ENCODE assay signal across 16 cellular contexts in the genomic region with DNA sequence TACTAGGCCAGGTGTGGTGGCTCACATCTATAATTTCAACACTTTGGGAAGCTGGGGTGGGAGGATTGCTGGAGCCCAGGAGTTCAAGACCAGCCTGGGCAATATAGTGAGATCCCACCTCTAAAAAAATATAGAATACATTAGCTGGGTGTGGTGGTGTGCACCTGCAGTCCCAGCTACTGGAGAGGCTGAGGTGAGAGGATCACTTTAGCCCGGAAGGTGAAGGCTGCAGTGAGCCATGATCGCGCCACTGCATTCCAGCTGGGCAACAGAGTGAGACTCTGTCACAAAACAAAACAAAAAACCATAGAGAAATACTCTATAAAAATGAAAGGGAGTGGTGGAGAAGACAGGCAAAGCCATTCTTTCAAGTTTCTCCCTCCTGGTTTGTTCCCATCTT.
DNase-seq lines count a peak whose midpoint lies in the region; ATAC-seq and TF ChIP-seq lines count a peak whose summit lies in the region.
"Had no signal": no experiment of that assay in that cellular context is flagged by ENCODE, and none has a peak within 500 bp of the region (broad histone marks: within the 10 kb centered on the region; RNA-seq: fewer than 3 reads in every experiment).

No MANE protein-coding gene starts in this region.

- TF ChIP-seq CTCF in HFFc6 (IDR thresholded peaks at IDR 0.05), result no peak
- no peak for TF ChIP-seq CTCF in MM.1S (IDR thresholded peaks at IDR 0.05; ENCODE audit: low read length)
- TF ChIP-seq CTCF in chondrocyte (IDR thresholded peaks at IDR 0.05), result no peak

- no peaks in the 10 kb centered on the region for H3K9me2 ChIP-seq in MM.1S (replicated peaks; ENCODE audit: insufficient read depth, low read length)

- peaks cover 53% of the 10 kb centered on the region for H3K4me1 ChIP-seq in MM.1S (ENCODE audit: low read length)
- H3K4me1 ChIP-seq: A549, BE2C had no signal

- peak overlapping the region; percentile 94 for H3K4me2 ChIP-seq in MM.1S (ENCODE audit: low read depth, low read length)
- H3K4me2 ChIP-seq: A549 had no signal

- peaks cover 44% of the 10 kb centered on the region for H3K4me1 Mint-ChIP-seq in HFFc6 (ENCODE audit: low read depth)
- H3K4me1 Mint-ChIP-seq in chondrocyte (ENCODE audit: low read depth), result peaks cover 28% of the 10 kb centered on the region
- peaks cover 3% of the 10 kb centered on the region for H3K4me1 Mint-ChIP-seq in stimulated activated memory B cell treated with anti-CD40 and anti-IgM and Interleukin-4, amounts not matched to agents 10 μg/mL and 1 μg/mL and 100 μg/mL, for 72 hours

- H3K36me3 Mint-ChIP-seq in HFFc6 (ENCODE audit: low read depth) (peaks cover 14% of the 10 kb centered on the region), chondrocyte (ENCODE audit: low read depth) (peaks cover 1% of the 10 kb centered on the region)
- peaks cover 8% of the 10 kb centered on the region for H3K36me3 Mint-ChIP-seq in stimulated activated memory B cell treated with anti-CD40 and anti-IgM and Interleukin-4, amounts not matched to agents 10 μg/mL and 1 μg/mL and 100 μg/mL, for 72 hours
- H3K36me3 Mint-ChIP-seq: IgD-negative memory B cell had no signal

- DNase-seq in HFFc6, result no peak
- no peak for DNase-seq in MM.1S
- no peak for DNase-seq in chondrocyte (ENCODE audit: low spot score)
- DNase-seq in HCEC 1CT, result no peak
- no peak for DNase-seq in NCI-H146 (lab: John Stamatoyannopoulos, UW)
- DNase-seq in NCI-H2227 (lab: John Stamatoyannopoulos, UW; ENCODE audit: unreplicated experiment), result no peak
- DNase-seq: BE2C; CD8-positive, alpha-beta T cell; COR-L47; DMS153; DMS79 treated with DMSO at 0.1 percent for 48 hours; EL had no signal

- peak overlapping the region; percentile 50; the same call in 1 of the 2 replicates for H3K9ac ChIP-seq in MM.1S (ENCODE audit: low read length)

- no peaks in the 10 kb centered on the region for H4K20me1 ChIP-seq in MM.1S (ENCODE audit: insufficient read depth, low read length)

- H3K79me2 ChIP-seq in MM.1S (ENCODE audit: low read length), result peaks cover 55% of the 10 kb centered on the region

- no peak overlapping the region for H2AFZ ChIP-seq in MM.1S (ENCODE audit: low read length)

- no peak overlapping the region for H3K4me3 Mint-ChIP-seq in HFFc6
- no peak overlapping the region for H3K4me3 Mint-ChIP-seq in chondrocyte (ENCODE audit: unreplicated experiment)
- H3K4me3 Mint-ChIP-seq in stimulated activated memory B cell treated with anti-CD40 and anti-IgM and Interleukin-4, amounts not matched to agents 10 μg/mL and 1 μg/mL and 100 μg/mL, for 72 hours, result no peak overlapping the region
- H3K4me3 Mint-ChIP-seq: CD14-positive monocyte; CD8-positive, alpha-beta T cell; IgD-negative memory B cell had no signal

- no peaks in the 10 kb centered on the region for H3K9me3 ChIP-seq in MM.1S (replicated peaks; ENCODE audit: insufficient read depth, low read length)
- H3K9me3 ChIP-seq: A549, BE2C had no signal

- H3K27me3 ChIP-seq in MM.1S (replicated peaks; ENCODE audit: insufficient read depth, low read length), result no peaks in the 10 kb centered on the region
- H3K27me3 ChIP-seq: BE2C had no signal

- H3K36me3 ChIP-seq in MM.1S (replicated peaks; ENCODE audit: insufficient read depth, low read length), result no peaks in the 10 kb centered on the region
- H3K36me3 ChIP-seq: BE2C had no signal

- H3K27ac Mint-ChIP-seq in HFFc6 (peak overlapping the region; percentile 45; the same call in 1 of the 2 replicates), chondrocyte (ENCODE audit: unreplicated experiment) (peak overlapping the region; percentile 8)
- H3K27ac Mint-ChIP-seq in stimulated activated memory B cell treated with anti-CD40 and anti-IgM and Interleukin-4, amounts not matched to agents 10 μg/mL and 1 μg/mL and 100 μg/mL, for 72 hours, result peak overlapping the region; percentile 70
- H3K27ac Mint-ChIP-seq: CD8-positive, alpha-beta T cell had no signal

- H3K4me3 ChIP-seq in MM.1S (ENCODE audit: low read length), result peak overlapping the region; percentile 40
- H3K4me3 ChIP-seq: A549 had no signal

- ATAC-seq in stimulated activated memory B cell treated with anti-CD40 and anti-IgM and Interleukin-4, amounts not matched to agents 10 μg/mL and 1 μg/mL and 100 μg/mL, for 72 hours, result no peak
- ATAC-seq: A549; CD8-positive, alpha-beta T cell had no signal

- H3F3A ChIP-seq in MM.1S (ENCODE audit: insufficient read depth, low read length), result peaks cover 50% of the 10 kb centered on the region

- H3K9me3 Mint-ChIP-seq in HFFc6 (no peaks in the 10 kb centered on the region), chondrocyte (ENCODE audit: low read depth) (no peaks in the 10 kb centered on the region)
- no peaks in the 10 kb centered on the region for H3K9me3 Mint-ChIP-seq in stimulated activated memory B cell treated with anti-CD40 and anti-IgM and Interleukin-4, amounts not matched to agents 10 μg/mL and 1 μg/mL and 100 μg/mL, for 72 hours
- H3K9me3 Mint-ChIP-seq: CD14-positive monocyte; CD8-positive, alpha-beta T cell; IgD-negative memory B cell had no signal

- peaks cover 1% of the 10 kb centered on the region; the same call in 1 of the 2 replicates for H3K27me3 Mint-ChIP-seq in HFFc6 (ENCODE audit: insufficient read depth)
- H3K27me3 Mint-ChIP-seq in chondrocyte (ENCODE audit: low read depth), result no peaks in the 10 kb centered on the region
- no peaks in the 10 kb centered on the region for H3K27me3 Mint-ChIP-seq in stimulated activated memory B cell treated with anti-CD40 and anti-IgM and Interleukin-4, amounts not matched to agents 10 μg/mL and 1 μg/mL and 100 μg/mL, for 72 hours
- H3K27me3 Mint-ChIP-seq: IgD-negative memory B cell had no signal

- peak overlapping the region; percentile 98 for H3K27ac ChIP-seq in MM.1S (ENCODE audit: low read length)
- H3K27ac ChIP-seq: A549 had no signal

Comparison
In these comparisons a context has a peak if more than half of its experiments do, and no peak if none do; other contexts are left out.
1. H3K27ac Mint-ChIP-seq: peak in every context shown above with its lines; median percentile 70 in stimulated activated memory B cell treated with anti-CD40 and anti-IgM and Interleukin-4, amounts not matched to agents 10 μg/mL and 1 μg/mL and 100 μg/mL, for 72 hours; 45 in HFFc6; 8 in chondrocyte.